In genomic region chr19:15285896-15286591, GRCh38 we compare ENCODE assay signal across 10 cellular contexts. TPM values are rescaled to one million over a fixed set of nuclear protein-coding genes. Genes with fewer than 3 reads are reported as not detected.
DNase-seq lines count a peak whose midpoint lies in the region; ATAC-seq and TF ChIP-seq lines count a peak whose summit lies in the region.
"Had no signal": no experiment of that assay in that cellular context is flagged by ENCODE, and none has a peak within 500 bp of the region (broad histone marks: within the 10 kb centered on the region; RNA-seq: fewer than 3 reads in every experiment).

No MANE protein-coding gene starts in this region.

- H3K36me3 ChIP-seq in GM06990 (ENCODE audit: control insufficient read depth, insufficient read depth, low read length) (peaks cover 2% of the 10 kb centered on the region; the same call in 1 of the 2 replicates), OCI-LY1 (ENCODE audit: insufficient read depth, low read length) (no peaks in the 10 kb centered on the region), adrenal gland (replicated peaks in 1 of 2) (no peaks in the 10 kb centered on the region)
- no peaks in the 10 kb centered on the region for H3K36me3 ChIP-seq in naive thymus-derived CD4-positive, alpha-beta T cell (ENCODE audit: control insufficient read depth in 2 of 3, insufficient read depth in 3 of 3, low read length in 3 of 3)

- TF ChIP-seq CTCF in GM06990 (IDR thresholded peaks at IDR 0.05; ENCODE audit: insufficient read depth, low read length, poor library complexity, severe bottlenecking), result no peak
- no peak for TF ChIP-seq CTCF in OCI-LY1 (IDR thresholded peaks at IDR 0.05; ENCODE audit: low read length)
- TF ChIP-seq CTCF in adrenal gland (IDR thresholded peaks at IDR 0.05), result no peak

- H3K27ac ChIP-seq in OCI-LY1 (ENCODE audit: low read depth, low read length, poor library complexity, severe bottlenecking), result peak overlapping the region; percentile 88
- H3K27ac ChIP-seq in naive thymus-derived CD4-positive, alpha-beta T cell (ENCODE audit: low read depth, low read length), result peak overlapping the region; percentile 24
- no peak overlapping the region for H3K27ac ChIP-seq in adrenal gland

- POLR2A ChIA-PET in naive thymus-derived CD4-positive, alpha-beta T cell (lab: Charles Lee), result no interaction called here

- H3K36me3 Mint-ChIP-seq in naive thymus-derived CD4-positive, alpha-beta T cell, result no peaks in the 10 kb centered on the region

- intact Hi-C loops in naive thymus-derived CD4-positive, alpha-beta T cell (cut with micrococcal nuclease), result no loop called here
- intact Hi-C loops in adrenal gland (cut with DNase I), result no loop called here

- CTCF ChIA-PET in naive thymus-derived CD4-positive, alpha-beta T cell (lab: Charles Lee), result no interaction called here

- H3F3A ChIP-seq in OCI-LY1 (ENCODE audit: insufficient read depth, low read length), result no peaks in the 10 kb centered on the region

- peak overlapping the region in 8 of 9 donors; percentile 58 to 90 (median 80) for H3K27ac Mint-ChIP-seq in naive thymus-derived CD4-positive, alpha-beta T cell

- H3K27me3 Mint-ChIP-seq in naive thymus-derived CD4-positive, alpha-beta T cell, result no peaks in the 10 kb centered on the region

- no peaks in the 10 kb centered on the region for H4K20me1 ChIP-seq in OCI-LY1 (ENCODE audit: insufficient read depth, low read length)

- H3K4me3 ChIP-seq in GM06990 (replicated peaks; ENCODE audit: low read depth, low read length) (peak overlapping the region; percentile 34; the same call in 1 of the 2 replicates), OCI-LY1 (ENCODE audit: low read depth, low read length, poor library complexity, severe bottlenecking) (peak overlapping the region; percentile 30), adrenal gland (no peak overlapping the region)
- no peak overlapping the region for H3K4me3 ChIP-seq in naive thymus-derived CD4-positive, alpha-beta T cell (ENCODE audit: low read length)
- H3K4me3 ChIP-seq: psoas muscle had no signal

- H3K9me3 ChIP-seq in OCI-LY1 (ENCODE audit: low read length) (no peaks in the 10 kb centered on the region), adrenal gland (replicated peaks in 1 of 3) (no peaks in the 10 kb centered on the region)
- no peaks in the 10 kb centered on the region for H3K9me3 ChIP-seq in naive thymus-derived CD4-positive, alpha-beta T cell (ENCODE audit: control insufficient read depth in 2 of 3, low read length in 3 of 3)
- H3K9me3 ChIP-seq: psoas muscle had no signal

- peaks cover 98% of the 10 kb centered on the region for H3K4me1 ChIP-seq in OCI-LY1 (ENCODE audit: insufficient read depth, low read length, severe bottlenecking)
- H3K4me1 ChIP-seq in naive thymus-derived CD4-positive, alpha-beta T cell (ENCODE audit: control insufficient read depth in 2 of 2, insufficient read depth in 2 of 2, low read length in 2 of 2), result peaks cover 87 to 92% of the 10 kb centered on the region in 2 donors
- H3K4me1 ChIP-seq in adrenal gland (replicated peaks in 1 of 2), result peaks cover 42 to 100% of the 10 kb centered on the region in 2 donors

- no peaks in the 10 kb centered on the region for H3K9me2 ChIP-seq in OCI-LY1 (ENCODE audit: low read depth, low read length)

- TF ChIP-seq POLR2A in adrenal gland (IDR thresholded peaks at IDR 0.05), result no peak

- no peaks in the 10 kb centered on the region for H3K27me3 ChIP-seq in GM06990 (replicated peaks; ENCODE audit: control insufficient read depth, insufficient read depth, low read length)
- no peaks in the 10 kb centered on the region for H3K27me3 ChIP-seq in OCI-LY1 (ENCODE audit: insufficient read depth, low read length)
- no peaks in the 10 kb centered on the region for H3K27me3 ChIP-seq in naive thymus-derived CD4-positive, alpha-beta T cell (ENCODE audit: control insufficient read depth in 2 of 2, insufficient read depth in 2 of 2, low read length in 2 of 2)
- H3K27me3 ChIP-seq in adrenal gland, result no peaks in the 10 kb centered on the region

- H3K4me1 Mint-ChIP-seq in naive thymus-derived CD4-positive, alpha-beta T cell, result peaks cover 85 to 100% (median 98%) of the 10 kb centered on the region in 7 donors

- peak overlapping the region; percentile 51; the same call in 1 of the 2 replicates for H3K9ac ChIP-seq in OCI-LY1 (ENCODE audit: low read length)

- H3K4me3 Mint-ChIP-seq in naive thymus-derived CD4-positive, alpha-beta T cell, result peak overlapping the region; percentile 40 to 82 (median 57)

- peaks cover 95% of the 10 kb centered on the region for H3K79me2 ChIP-seq in OCI-LY1 (ENCODE audit: insufficient read depth, low read length)

- 68 to 74% (median 71%) methylated on average over 10 to 11 of the region's 11 CpGs for WGBS in adrenal gland, 4 donors

- H3K9me3 Mint-ChIP-seq in naive thymus-derived CD4-positive, alpha-beta T cell, result no peaks in the 10 kb centered on the region

- peak; percentile 42 for ATAC-seq in GM21576 (IDR thresholded peaks at IDR 0.05; ENCODE audit: unreplicated experiment)
- ATAC-seq in naive thymus-derived CD4-positive, alpha-beta T cell, result peak; percentile 65
- no peak for ATAC-seq in activated CD4-positive, CD25-positive, alpha-beta regulatory T cell treated with anti-CD3 and anti-CD28 coated beads, Interleukin-2, amount 50 U/mL, for 24 hours
- ATAC-seq: psoas muscle had no signal

- peak; percentile 68 for DNase-seq in GM06990 (ENCODE audit: extremely low read depth, insufficient read length)
- DNase-seq in naive thymus-derived CD4-positive, alpha-beta T cell, result no peak
- DNase-seq in adrenal gland, result no peak
- DNase-seq in NCI-H748 (lab: John Stamatoyannopoulos, UW; ENCODE audit: unreplicated experiment), result no peak
- DNase-seq in NK-92 (lab: John Stamatoyannopoulos, UW; ENCODE audit: unreplicated experiment), result no peak
- DNase-seq: DND-41, psoas muscle had no signal

- no peak overlapping the region for H2AFZ ChIP-seq in OCI-LY1 (ENCODE audit: low read length)

- H3K4me2 ChIP-seq in OCI-LY1 (ENCODE audit: low read length), result peak overlapping the region; percentile 56

RNA-seq across cellular contexts. Expression of gene BRD4, which starts 46.3 kb away (rescaled TPM):
- total RNA-seq in naive thymus-derived CD4-positive, alpha-beta T cell, result 100 to 1,000 TPM; 104 to 168 (median 128) TPM
- polyA plus RNA-seq in naive thymus-derived CD4-positive, alpha-beta T cell, result 10 to 100 TPM; 10.5 to 19.8 TPM
- total RNA-seq in adrenal gland, result 100 to 1,000 TPM in 2 of 8 donors, 10 to 100 TPM in 6; 28.0 to 109 (median 55.2) TPM
- polyA plus RNA-seq in adrenal gland, result 10 to 100 TPM; 24.5 to 58.6 (median 26.7) TPM

RNA-seq across cellular contexts. Expression of gene EPHX3, which starts 53.8 kb away (rescaled TPM):
- total RNA-seq in naive thymus-derived CD4-positive, alpha-beta T cell, result under 1 TPM in 2 of 5 experiments, not detected in 3; 0.32 to 0.42 TPM
- polyA plus RNA-seq in naive thymus-derived CD4-positive, alpha-beta T cell, result not detected
- 1 to 10 TPM in 1 of 8 donors, under 1 TPM in 5, not detected in 2; 0.43 to 7.5 (median 0.62) TPM for total RNA-seq in adrenal gland
- under 1 TPM; 0.24 to 0.44 (median 0.31) TPM for polyA plus RNA-seq in adrenal gland

Comparison
In these comparisons a context has a peak if more than half of its experiments do, and no peak if none do; other contexts are left out.
1. H3K4me3 ChIP-seq: peak in GM06990 (single experiment) and OCI-LY1 (single experiment); none in naive thymus-derived CD4-positive, alpha-beta T cell (single experiment) and adrenal gland (0 of 4).
2. ATAC-seq: peak in GM21576 (single experiment) and naive thymus-derived CD4-positive, alpha-beta T cell (single experiment); none in activated CD4-positive, CD25-positive, alpha-beta regulatory T cell treated with anti-CD3 and anti-CD28 coated beads, Interleukin-2, amount 50 U/mL, for 24 hours (0 of 2).
3. H3K27ac ChIP-seq: peak in OCI-LY1 (single experiment) and naive thymus-derived CD4-positive, alpha-beta T cell (single experiment); none in adrenal gland (0 of 5).